Comparison of ENCODE assay signal across 8 cellular contexts in genomic region chr5:141414548-141415271, GRCh38. TPM values are rescaled to one million over a fixed set of nuclear protein-coding genes. Genes with fewer than 3 reads are reported as not detected.
DNase-seq lines count a peak whose midpoint lies in the region; ATAC-seq, FAIRE-seq and TF ChIP-seq lines count a peak whose summit lies in the region.
"Not testable (repeated sequence)": the region's sequence is repeated elsewhere in the genome, so short reads cannot be mapped to it uniquely, and the experiment has no call there.
"Had no signal": no experiment of that assay in that cellular context is flagged by ENCODE, and none has a peak within 500 bp of the region (broad histone marks: within the 10 kb centered on the region; RNA-seq: fewer than 3 reads in every experiment).

No MANE protein-coding gene starts in this region.

- H3K4me1 ChIP-seq in CD4-positive, alpha-beta memory T cell (ENCODE audit: insufficient read depth, low read length): not testable (repeated sequence)

- H3K27ac ChIP-seq in CD4-positive, alpha-beta memory T cell (ENCODE audit: low read depth, low read length): not testable (repeated sequence)

- TF ChIP-seq CTCF in WTC11 (IDR thresholded peaks at IDR 0.05); bronchial epithelial cell (IDR thresholded peaks at IDR 0.05; ENCODE audit: insufficient read depth, low read length, severe bottlenecking); nephron (IDR thresholded peaks at IDR 0.05; ENCODE audit: unreplicated experiment in 3 of 3): not testable (repeated sequence)

- H3K36me3 Mint-ChIP-seq in CD4-positive, alpha-beta memory T cell: peaks cover 19% of the 10 kb centered on the region in 2 donors
- H3K36me3 Mint-ChIP-seq in WTC11 (peaks cover 35% of the 10 kb centered on the region), nephron (ENCODE audit: low read depth) (peaks cover 96% of the 10 kb centered on the region)
- H3K36me3 Mint-ChIP-seq in activated naive CD4-positive, alpha-beta T cell treated with anti-CD3 and anti-CD28 coated beads for 36 hours (ENCODE audit: low read depth): peaks cover 27% of the 10 kb centered on the region
- peaks cover 12% of the 10 kb centered on the region for H3K36me3 Mint-ChIP-seq in stimulated activated memory B cell treated with anti-CD40 and anti-IgM and Interleukin-4, amounts not matched to agents 10 μg/mL and 1 μg/mL and 100 μg/mL, for 72 hours

- peaks cover 28% of the 10 kb centered on the region for H3K27me3 ChIP-seq in CD4-positive, alpha-beta memory T cell (ENCODE audit: insufficient read depth, low read length)
- not testable (repeated sequence) for H3K27me3 ChIP-seq in bronchial epithelial cell (ENCODE audit: control insufficient read depth, insufficient read depth, low read length)

- not testable (repeated sequence) for ATAC-seq in WTC11; stimulated activated memory B cell treated with anti-CD40 and anti-IgM and Interleukin-4, amounts not matched to agents 10 μg/mL and 1 μg/mL and 100 μg/mL, for 72 hours

- H3K36me3 ChIP-seq in CD4-positive, alpha-beta memory T cell (ENCODE audit: insufficient read depth, low read length); bronchial epithelial cell (ENCODE audit: control insufficient read depth, insufficient read depth, low read length): not testable (repeated sequence)

- peak overlapping the region in 7 of 8 donors; percentile 1 to 50 (median 34) for H3K4me3 Mint-ChIP-seq in CD4-positive, alpha-beta memory T cell
- peak overlapping the region; percentile 94 for H3K4me3 Mint-ChIP-seq in WTC11
- not testable (repeated sequence) for H3K4me3 Mint-ChIP-seq in activated naive CD4-positive, alpha-beta T cell treated with anti-CD3 and anti-CD28 coated beads for 36 hours
- H3K4me3 Mint-ChIP-seq in nephron: peak overlapping the region in 2 of 3 experiments; percentile 42 to 46
- peak overlapping the region; percentile 47 for H3K4me3 Mint-ChIP-seq in stimulated activated memory B cell treated with anti-CD40 and anti-IgM and Interleukin-4, amounts not matched to agents 10 μg/mL and 1 μg/mL and 100 μg/mL, for 72 hours

- H3K27me3 Mint-ChIP-seq in CD4-positive, alpha-beta memory T cell: peaks cover 36 to 56% of the 10 kb centered on the region in 2 donors
- H3K27me3 Mint-ChIP-seq in WTC11 (ENCODE audit: low read depth) (peaks cover 23% of the 10 kb centered on the region), nephron (ENCODE audit: low read depth) (peaks cover 23% of the 10 kb centered on the region)
- H3K27me3 Mint-ChIP-seq in activated naive CD4-positive, alpha-beta T cell treated with anti-CD3 and anti-CD28 coated beads for 36 hours (ENCODE audit: low read depth): peaks cover 70% of the 10 kb centered on the region
- H3K27me3 Mint-ChIP-seq in stimulated activated memory B cell treated with anti-CD40 and anti-IgM and Interleukin-4, amounts not matched to agents 10 μg/mL and 1 μg/mL and 100 μg/mL, for 72 hours: peaks cover 70% of the 10 kb centered on the region

- peaks cover 2 to 54% (median 45%) of the 10 kb centered on the region in 8 donors for H3K9me3 Mint-ChIP-seq in CD4-positive, alpha-beta memory T cell
- H3K9me3 Mint-ChIP-seq in WTC11 (peaks cover 21% of the 10 kb centered on the region), nephron (peaks cover 75% of the 10 kb centered on the region)
- H3K9me3 Mint-ChIP-seq in activated naive CD4-positive, alpha-beta T cell treated with anti-CD3 and anti-CD28 coated beads for 36 hours: peaks cover 21% of the 10 kb centered on the region
- peaks cover 11% of the 10 kb centered on the region for H3K9me3 Mint-ChIP-seq in stimulated activated memory B cell treated with anti-CD40 and anti-IgM and Interleukin-4, amounts not matched to agents 10 μg/mL and 1 μg/mL and 100 μg/mL, for 72 hours

- peak; percentile 7 for FAIRE-seq in bronchial epithelial cell (lab: Jason Lieb, UNC)

- intact Hi-C loops in CD4-positive, alpha-beta memory T cell (cut with micrococcal nuclease): loop anchor here (10.0 kb wide), 1 partner anchor 90 kb away; the partner anchor contains the start of gene TAF7
- intact Hi-C loops in activated naive CD4-positive, alpha-beta T cell treated with anti-CD3 and anti-CD28 coated beads for 36 hours (cut with micrococcal nuclease): loop anchor here (5.0 to 10.0 kb wide), 2 partner anchors 203 to 460 kb away; partner anchors contain the start of genes DIAPH1 and PCDH1

- CTCF ChIA-PET in CD4-positive, alpha-beta memory T cell (lab: Charles Lee; ENCODE audit: partially characterized antibody): interaction anchor here (2.2 to 4.6 kb wide), 4 partner anchors 16 to 99 kb away, joined by 7 to 37 read pairs (median 15); partner anchors contain the start of genes PCDHGA12 and PCDHGB5
- CTCF ChIA-PET in WTC11 (lab: Charles Lee): interaction anchor here (0.6 to 4.3 kb wide), 14 partner anchors 12 to 193 kb away, joined by 3 to 75 read pairs (median 24); partner anchors contain the start of genes PCDHB15, PCDHGA12, PCDHGA3 and PCDHGA9
- CTCF ChIA-PET in activated naive CD4-positive, alpha-beta T cell treated with anti-CD3 and anti-CD28 coated beads for 36 hours (lab: Charles Lee): interaction anchor here (0.8 to 7.2 kb wide), 7 partner anchors 16 to 149 kb away, joined by 3 to 45 read pairs (median 5); partner anchors contain the start of gene PCDHGA12

- not testable (repeated sequence) for H3K9me3 ChIP-seq in CD4-positive, alpha-beta memory T cell (ENCODE audit: control insufficient read depth in 1 of 2, low read length in 2 of 2)

- DNase-seq in CD4-positive, alpha-beta memory T cell; WTC11 (ENCODE audit: low spot score); activated naive CD4-positive, alpha-beta T cell treated with anti-CD3 and anti-CD28 coated beads for 36 hours; bronchial epithelial cell (ENCODE audit: low read depth): not testable (repeated sequence)
- DNase-seq in mesenteric fat pad (ENCODE audit: low spot score): peak; percentile 60

- not testable (repeated sequence) for H3K4me3 ChIP-seq in CD4-positive, alpha-beta memory T cell (ENCODE audit: low read length in 2 of 2); bronchial epithelial cell (ENCODE audit: low read depth, low read length)

- POLR2A ChIA-PET in CD4-positive, alpha-beta memory T cell (lab: Charles Lee; ENCODE audit: partially characterized antibody); WTC11 (lab: Charles Lee): not testable (repeated sequence)

- peaks cover 11 to 20% (median 14%) of the 10 kb centered on the region in 4 donors for H3K4me1 Mint-ChIP-seq in CD4-positive, alpha-beta memory T cell
- H3K4me1 Mint-ChIP-seq in WTC11: peaks cover 28% of the 10 kb centered on the region
- peaks cover 16% of the 10 kb centered on the region for H3K4me1 Mint-ChIP-seq in activated naive CD4-positive, alpha-beta T cell treated with anti-CD3 and anti-CD28 coated beads for 36 hours (ENCODE audit: low read depth)
- H3K4me1 Mint-ChIP-seq in nephron: not testable (repeated sequence)
- H3K4me1 Mint-ChIP-seq in stimulated activated memory B cell treated with anti-CD40 and anti-IgM and Interleukin-4, amounts not matched to agents 10 μg/mL and 1 μg/mL and 100 μg/mL, for 72 hours: peaks cover 25% of the 10 kb centered on the region

- H3K27ac Mint-ChIP-seq in CD4-positive, alpha-beta memory T cell: peak overlapping the region in 1 of 7 donors; percentile 78
- H3K27ac Mint-ChIP-seq in WTC11; nephron; stimulated activated memory B cell treated with anti-CD40 and anti-IgM and Interleukin-4, amounts not matched to agents 10 μg/mL and 1 μg/mL and 100 μg/mL, for 72 hours: not testable (repeated sequence)
- peak overlapping the region; percentile 9 for H3K27ac Mint-ChIP-seq in activated naive CD4-positive, alpha-beta T cell treated with anti-CD3 and anti-CD28 coated beads for 36 hours

RNA-seq across cellular contexts. Expression of gene PCDHGA10, which starts 1.9 kb away (rescaled TPM):
- total RNA-seq in CD4-positive, alpha-beta memory T cell: under 1 TPM; 0.25 to 0.35 TPM
- polyA plus RNA-seq in CD4-positive, alpha-beta memory T cell: not detected
- total RNA-seq in WTC11 (2021): 10.7 to 11.9 TPM (median 11.0 TPM) in 3 replicates
- under 1 TPM in 1 of 2 experiments, not detected in 1; 0.05 TPM for total RNA-seq in activated naive CD4-positive, alpha-beta T cell treated with anti-CD3 and anti-CD28 coated beads for 36 hours
- total RNA-seq in bronchial epithelial cell: 2.1 and 5.2 TPM in 2 replicates
- total RNA-seq in mesenteric fat pad: 4.2 TPM

RNA-seq across cellular contexts. Expression of gene PCDHGB7, which starts 2.8 kb away (rescaled TPM):
- total RNA-seq in CD4-positive, alpha-beta memory T cell: under 1 TPM; 0.32 to 0.33 TPM
- polyA plus RNA-seq in CD4-positive, alpha-beta memory T cell: under 1 TPM in 1 of 2 donors, not detected in 1; 0.03 TPM
- total RNA-seq in WTC11 (2021): 10.5 to 11.2 TPM (median 10.7 TPM) in 3 replicates
- total RNA-seq in activated naive CD4-positive, alpha-beta T cell treated with anti-CD3 and anti-CD28 coated beads for 36 hours: not detected
- 1.3 and 3.3 TPM in 2 replicates for total RNA-seq in bronchial epithelial cell
- total RNA-seq in mesenteric fat pad: 8.1 TPM
- polyA plus RNA-seq: K562 had no signal

RNA-seq across cellular contexts. Expression of gene PCDHGA11, which starts 6.1 kb away (rescaled TPM):
- total RNA-seq in CD4-positive, alpha-beta memory T cell: under 1 TPM; 0.20 to 0.36 TPM
- polyA plus RNA-seq in CD4-positive, alpha-beta memory T cell: not detected
- total RNA-seq in WTC11 (2021) (7.0 to 8.4 TPM (median 7.1 TPM) in 3 replicates), bronchial epithelial cell (1.6 and 3.2 TPM in 2 replicates), mesenteric fat pad (3.1 TPM)
- under 1 TPM; 0.10 to 0.17 TPM for total RNA-seq in activated naive CD4-positive, alpha-beta T cell treated with anti-CD3 and anti-CD28 coated beads for 36 hours

RNA-seq across cellular contexts. Expression of gene PCDHGB6, which starts 6.9 kb away (rescaled TPM):
- total RNA-seq in CD4-positive, alpha-beta memory T cell: under 1 TPM; 0.22 to 0.26 TPM
- polyA plus RNA-seq in CD4-positive, alpha-beta memory T cell: under 1 TPM in 1 of 2 donors, not detected in 1; 0.11 TPM
- total RNA-seq in WTC11 (2021): 6.0 to 6.7 TPM (median 6.1 TPM) in 3 replicates
- total RNA-seq in activated naive CD4-positive, alpha-beta T cell treated with anti-CD3 and anti-CD28 coated beads for 36 hours: under 1 TPM in 1 of 2 experiments, not detected in 1; 0.05 TPM
- total RNA-seq in bronchial epithelial cell: 0.53 and 1.5 TPM in 2 replicates
- 5.3 TPM for total RNA-seq in mesenteric fat pad

RNA-seq across cellular contexts. Expression of gene PCDHGA9, which starts 12.1 kb away (rescaled TPM):
- under 1 TPM; 0.17 to 0.25 TPM for total RNA-seq in CD4-positive, alpha-beta memory T cell
- polyA plus RNA-seq in CD4-positive, alpha-beta memory T cell: under 1 TPM in 1 of 2 donors, not detected in 1; 0.09 TPM
- total RNA-seq in WTC11 (2021) (1.9 to 2.9 TPM (median 2.3 TPM) in 3 replicates), bronchial epithelial cell (0.53 and 1.5 TPM in 2 replicates), mesenteric fat pad (3.9 TPM)
- under 1 TPM in 1 of 2 experiments, not detected in 1; 0.07 TPM for total RNA-seq in activated naive CD4-positive, alpha-beta T cell treated with anti-CD3 and anti-CD28 coated beads for 36 hours
